ENCODE assay signal across 13 cellular contexts in the genomic region with DNA sequence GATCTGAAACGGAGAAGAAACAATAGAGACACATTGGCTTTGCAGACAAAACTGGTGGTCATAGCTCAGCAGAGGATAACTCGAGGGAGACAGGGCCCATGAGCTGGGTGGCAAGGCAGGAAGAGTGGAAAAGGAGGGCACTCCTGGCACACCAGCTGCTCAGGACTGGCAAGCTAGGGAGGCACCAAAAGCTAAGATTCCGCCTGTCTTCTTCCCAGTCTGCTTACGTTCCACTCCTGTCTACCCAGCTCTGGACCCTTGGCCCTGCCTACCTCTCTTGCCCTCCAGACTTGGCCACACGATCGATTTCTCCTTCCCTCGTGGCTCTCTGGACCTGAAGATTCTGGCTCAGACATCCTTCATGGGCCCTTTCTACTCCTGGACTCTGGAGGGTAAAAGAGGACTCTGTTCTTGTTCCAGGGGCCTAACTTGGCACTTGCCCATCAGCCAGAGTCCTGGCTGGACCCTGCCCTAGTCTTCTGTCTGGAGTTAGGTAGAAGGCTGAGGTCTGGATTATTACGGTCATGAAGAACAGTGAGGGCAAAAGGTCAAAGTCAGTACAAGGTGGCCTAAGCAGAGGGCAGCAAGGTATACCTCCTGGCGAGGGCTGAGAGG.
DNase-seq lines count a peak whose midpoint lies in the region; ATAC-seq and TF ChIP-seq lines count a peak whose summit lies in the region.
"Had no signal": no experiment of that assay in that cellular context is flagged by ENCODE, and none has a peak within 500 bp of the region (broad histone marks: within the 10 kb centered on the region; RNA-seq: fewer than 3 reads in every experiment).

No MANE protein-coding gene starts in this region.

- H3K27me3 ChIP-seq in SK-N-SH (ENCODE audit: insufficient read depth) (no peaks in the 10 kb centered on the region), gastroesophageal sphincter (no peaks in the 10 kb centered on the region), transverse colon (no peaks in the 10 kb centered on the region)
- H3K27me3 ChIP-seq: SJSA1 had no signal

- H3K4me1 Mint-ChIP-seq in nephron progenitor cell = peaks cover 65% of the 10 kb centered on the region
- H3K4me1 Mint-ChIP-seq: activated CD4-positive, alpha-beta memory T cell treated with anti-CD3 and anti-CD28 coated beads, Interleukin-2, amount 10 ng/mL, durations not matched to agents 7 days and 5 days; activated T-helper 17 cell treated with anti-CD3 and anti-CD28 coated beads, Interleukin-2, amount 50 U/mL, for 72 hours had no signal

- TF ChIP-seq POLR2A in gastroesophageal sphincter (IDR thresholded peaks at IDR 0.05) (no peak), transverse colon (IDR thresholded peaks at IDR 0.05) (no peak)

- no peaks in the 10 kb centered on the region for H3K79me2 ChIP-seq in SK-N-SH (ENCODE audit: insufficient read depth)

- DNase-seq in SK-N-SH = no peak
- DNase-seq in nephron progenitor cell = no peak
- DNase-seq in transverse colon = no peak
- DNase-seq in NCI-H2029 treated with DMSO at 0.1 percent for 48 hours (lab: John Stamatoyannopoulos, UW) = no peak
- DNase-seq in NCI-H1694 (lab: John Stamatoyannopoulos, UW) = no peak
- DNase-seq: activated CD4-positive, alpha-beta memory T cell treated with anti-CD3 and anti-CD28 coated beads, Interleukin-2, amount 10 ng/mL, durations not matched to agents 7 days and 5 days; H7 had no signal

- no peaks in the 10 kb centered on the region for H3K9me3 ChIP-seq in SK-N-SH
- H3K9me3 ChIP-seq in gastroesophageal sphincter = no peaks in the 10 kb centered on the region
- no peaks in the 10 kb centered on the region for H3K9me3 ChIP-seq in transverse colon
- H3K9me3 ChIP-seq: SJSA1 had no signal

- H3K27ac ChIP-seq in SK-N-SH (ENCODE audit: low read depth in 2 of 2, low read length in 1 of 2) (peak overlapping the region; percentile 42 to 97; a peak in 3 of 4 replicates), gastroesophageal sphincter (peak overlapping the region in 3 of 4 donors; percentile 56 to 70 (median 63)), transverse colon (peak overlapping the region in 3 of 4 donors; percentile 2 to 44 (median 15))
- H3K27ac ChIP-seq: SJSA1 had no signal

- H4K20me1 ChIP-seq in SK-N-SH (ENCODE audit: insufficient read depth) = no peaks in the 10 kb centered on the region

- no peaks in the 10 kb centered on the region for H3K9me2 ChIP-seq in SK-N-SH

- no peak for TF ChIP-seq EP300 in SK-N-SH (IDR thresholded peaks at IDR 0.05; ENCODE audit: borderline replicate concordance in 1 of 2, low read depth in 1 of 2, low read length in 1 of 2)
- no peak for TF ChIP-seq EP300 in gastroesophageal sphincter (IDR thresholded peaks at IDR 0.05)
- no peak for TF ChIP-seq EP300 in transverse colon (IDR thresholded peaks at IDR 0.05; ENCODE audit: low read depth)

- in situ Hi-C loops in transverse colon (cut with MboI; ENCODE audit: low pct_ligation_motif_present in 1 of 4, low pct_unique_long_range_greater_than_20kb in 1 of 4, low sequenced_read_pairs in 3 of 4) = loop anchor here in 1 of 4 donors (25.0 kb wide), 1 partner anchor 803 kb away; no protein-coding TSS in a partner anchor

- peaks cover 20% of the 10 kb centered on the region for H3K9me3 Mint-ChIP-seq in nephron progenitor cell
- H3K9me3 Mint-ChIP-seq: activated CD4-positive, alpha-beta memory T cell treated with anti-CD3 and anti-CD28 coated beads, Interleukin-2, amount 10 ng/mL, durations not matched to agents 7 days and 5 days; activated T-helper 17 cell treated with anti-CD3 and anti-CD28 coated beads, Interleukin-2, amount 50 U/mL, for 72 hours had no signal

- no peak overlapping the region for H3K9ac ChIP-seq in SK-N-SH

- 87% methylated on average over 9 of the region's 9 CpGs for WGBS in SK-N-SH (ENCODE audit: low lambda C conversion rate)
- WGBS in gastroesophageal sphincter (ENCODE audit: low coverage in 1 of 2), 2 donors = 77 to 80% methylated on average over 3 to 5 of the region's 9 CpGs
- WGBS in transverse colon (ENCODE audit: low coverage in 1 of 2), 2 donors = 60 to 72% methylated on average over 2 to 9 of the region's 9 CpGs

- H2AFZ ChIP-seq in SK-N-SH (ENCODE audit: low read depth) = no peak overlapping the region

- peaks cover 26 to 59% of the 10 kb centered on the region in 2 experiments for H3K4me1 ChIP-seq in SK-N-SH (ENCODE audit: control insufficient read depth in 1 of 2, insufficient read depth in 2 of 2, low read depth in 1 of 2, low read length in 1 of 2)
- peaks cover 0 to 53% (median 28%) of the 10 kb centered on the region in 3 donors for H3K4me1 ChIP-seq in gastroesophageal sphincter
- H3K4me1 ChIP-seq in transverse colon = peaks cover 11 to 31% (median 19%) of the 10 kb centered on the region in 4 donors

- intact Hi-C loops in transverse colon (cut with DNase I; ENCODE audit: low total_unique reads) = no loop called here

- no peak for TF ChIP-seq RAD21 in SK-N-SH (IDR thresholded peaks at IDR 0.05; ENCODE audit: low read length)

- TF ChIP-seq CTCF in SK-N-SH (IDR thresholded peaks at IDR 0.05) (no peak), gastroesophageal sphincter (IDR thresholded peaks at IDR 0.05) (no peak), nephron progenitor cell (IDR thresholded peaks at IDR 0.05) (no peak), transverse colon (IDR thresholded peaks at IDR 0.05) (no peak)

- CTCF ChIA-PET in SK-N-SH (lab: Yijun Ruan, JAX) = interaction anchor here (0.7 to 4.1 kb wide), 9 partner anchors 9 to 585 kb away, joined by 3 to 26 read pairs (median 3); no protein-coding TSS in a partner anchor

- no peak for ATAC-seq in SK-N-SH treated with all-trans-retinoic acid at 6 μM for 48 hours
- ATAC-seq in gastroesophageal sphincter = no peak
- ATAC-seq in HG02885 (IDR thresholded peaks at IDR 0.05; ENCODE audit: poor library complexity, unreplicated experiment) = no peak
- ATAC-seq: activated T-helper 17 cell treated with anti-CD3 and anti-CD28 coated beads, Interleukin-2, amount 50 U/mL, for 72 hours had no signal

- H3K4me3 ChIP-seq in SK-N-SH (ENCODE audit: low read depth in 2 of 2, low read length in 1 of 2) (no peak overlapping the region), gastroesophageal sphincter (no peak overlapping the region), transverse colon (no peak overlapping the region)
- H3K4me3 ChIP-seq: SJSA1 had no signal

- peaks cover 21% of the 10 kb centered on the region for H3K36me3 Mint-ChIP-seq in nephron progenitor cell (ENCODE audit: low read depth)
- H3K36me3 Mint-ChIP-seq: CD4-positive, CD25-positive, alpha-beta regulatory T cell had no signal

- H3K27me3 Mint-ChIP-seq in nephron progenitor cell (ENCODE audit: low read depth, poor library complexity) = no peaks in the 10 kb centered on the region

- peak overlapping the region; percentile 59 for H3K4me2 ChIP-seq in SK-N-SH

- no peak overlapping the region for H3K27ac Mint-ChIP-seq in nephron progenitor cell
- H3K27ac Mint-ChIP-seq: activated CD4-positive, alpha-beta memory T cell treated with anti-CD3 and anti-CD28 coated beads, Interleukin-2, amount 10 ng/mL, durations not matched to agents 7 days and 5 days; activated T-helper 17 cell treated with anti-CD3 and anti-CD28 coated beads, Interleukin-2, amount 50 U/mL, for 72 hours; CD4-positive, CD25-positive, alpha-beta regulatory T cell had no signal

- no peaks in the 10 kb centered on the region for H3K36me3 ChIP-seq in SK-N-SH (replicated peaks in 1 of 2; ENCODE audit: control insufficient read depth in 1 of 2, insufficient read depth in 2 of 2, low read length in 1 of 2)
- peaks cover 0 to 11% of the 10 kb centered on the region in 2 donors for H3K36me3 ChIP-seq in gastroesophageal sphincter
- no peaks in the 10 kb centered on the region for H3K36me3 ChIP-seq in transverse colon
- H3K36me3 ChIP-seq: SJSA1 had no signal

- POLR2A ChIA-PET in SK-N-SH (lab: Yijun Ruan, JAX) = interaction anchor here (1.0 to 1.4 kb wide), 3 partner anchors 9 to 121 kb away, joined by 3 to 6 read pairs (median 3); no protein-coding TSS in a partner anchor

- peaks cover 10% of the 10 kb centered on the region for H3F3A ChIP-seq in SK-N-SH (replicated peaks; ENCODE audit: insufficient read depth)

- peak overlapping the region; percentile 6 for H3K4me3 Mint-ChIP-seq in nephron progenitor cell
- H3K4me3 Mint-ChIP-seq: activated CD4-positive, alpha-beta memory T cell treated with anti-CD3 and anti-CD28 coated beads, Interleukin-2, amount 10 ng/mL, durations not matched to agents 7 days and 5 days; activated T-helper 17 cell treated with anti-CD3 and anti-CD28 coated beads, Interleukin-2, amount 50 U/mL, for 72 hours; CD4-positive, CD25-positive, alpha-beta regulatory T cell had no signal

TF ChIP-seq in SK-N-SH, 30 proteins besides CTCF, POLR2A, EP300 and RAD21 (continues in another document):
- TF ChIP-seq TEAD4 (IDR thresholded peaks at IDR 0.05; ENCODE audit: borderline replicate concordance, insufficient read depth) = no peak
- TF ChIP-seq TAF1 (IDR thresholded peaks at IDR 0.05; ENCODE audit: borderline replicate concordance, low read depth, low read length) = no peak
- TF ChIP-seq CHD2 (IDR thresholded peaks at IDR 0.05; ENCODE audit: low read length, partially characterized antibody) = no peak
- TF ChIP-seq EZH2phosphoT487 (IDR thresholded peaks at IDR 0.05; ENCODE audit: borderline replicate concordance, low read depth) = no peak
- TF ChIP-seq FOXJ3 (CRISPR knock-in tag; IDR thresholded peaks at IDR 0.05) = no peak
- no peak for TF ChIP-seq FOSL2 (IDR thresholded peaks at IDR 0.05; ENCODE audit: borderline replicate concordance, low read depth)

TF ChIP-seq in SK-N-SH treated with all-trans-retinoic acid at 6 μM for 48 hours, 23 proteins besides CTCF, POLR2A, EP300 and RAD21 (continues in another document):
- no peak for TF ChIP-seq ZFP3 (CRISPR knock-in tag; IDR thresholded peaks at IDR 0.05)
- TF ChIP-seq, protein P1, sequence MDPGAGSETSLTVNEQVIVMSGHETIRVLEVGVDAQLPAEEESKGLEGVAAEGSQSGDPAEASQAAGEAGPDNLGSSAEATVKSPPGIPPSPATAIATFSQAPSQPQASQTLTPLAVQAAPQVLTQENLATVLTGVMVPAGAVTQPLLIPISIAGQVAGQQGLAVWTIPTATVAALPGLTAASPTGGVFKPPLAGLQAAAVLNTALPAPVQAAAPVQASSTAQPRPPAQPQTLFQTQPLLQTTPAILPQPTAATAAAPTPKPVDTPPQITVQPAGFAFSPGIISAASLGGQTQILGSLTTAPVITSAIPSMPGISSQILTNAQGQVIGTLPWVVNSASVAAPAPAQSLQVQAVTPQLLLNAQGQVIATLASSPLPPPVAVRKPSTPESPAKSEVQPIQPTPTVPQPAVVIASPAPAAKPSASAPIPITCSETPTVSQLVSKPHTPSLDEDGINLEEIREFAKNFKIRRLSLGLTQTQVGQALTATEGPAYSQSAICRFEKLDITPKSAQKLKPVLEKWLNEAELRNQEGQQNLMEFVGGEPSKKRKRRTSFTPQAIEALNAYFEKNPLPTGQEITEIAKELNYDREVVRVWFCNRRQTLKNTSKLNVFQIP (CRISPR knock-in tag; IDR thresholded peaks at IDR 0.05; ENCODE audit: borderline replicate concordance, low read depth) = no peak

Comparison
In these comparisons a context has a peak if more than half of its experiments do, and no peak if none do; other contexts are left out.
1. H3K27ac ChIP-seq: peak in every context shown above with its lines; median percentile 70 in SK-N-SH; 63 in gastroesophageal sphincter; 15 in transverse colon.